ENCODE assay signal across 10 cellular contexts in genomic region chr1:116586741-116587143, GRCh38.
A peak's percentile ranks its signal among the peaks of the same experiment; 100 is the strongest.
DNase-seq lines count a peak whose midpoint lies in the region; ATAC-seq and TF ChIP-seq lines count a peak whose summit lies in the region.
"Had no signal": no experiment of that assay in that cellular context is flagged by ENCODE, and none has a peak within 500 bp of the region (broad histone marks: within the 10 kb centered on the region; RNA-seq: fewer than 3 reads in every experiment).

No MANE protein-coding gene starts in this region.

- H3K9me3 Mint-ChIP-seq in stimulated activated memory B cell treated with anti-CD40 and anti-IgM and Interleukin-4, amounts not matched to agents 10 μg/mL and 1 μg/mL and 100 μg/mL, for 72 hours, result no peaks in the 10 kb centered on the region

- peak overlapping the region; percentile 6 for H3K4me3 Mint-ChIP-seq in stimulated activated memory B cell treated with anti-CD40 and anti-IgM and Interleukin-4, amounts not matched to agents 10 μg/mL and 1 μg/mL and 100 μg/mL, for 72 hours
- H3K4me3 Mint-ChIP-seq: activated naive CD8-positive, alpha-beta T cell had no signal

- DNase-seq in caudate nucleus (lab: John Stamatoyannopoulos, UW) (no peak), islet precursor cell (no peak), superior temporal gyrus (ENCODE audit: extremely low spot score) (no peak)
- DNase-seq: activated CD4-positive, alpha-beta T cell treated with anti-CD3 and anti-CD28 coated beads for 4 hours; NCI-H187 treated with DMSO at 0.1 percent for 48 hours had no signal

- H3K27ac Mint-ChIP-seq in stimulated activated memory B cell treated with anti-CD40 and anti-IgM and Interleukin-4, amounts not matched to agents 10 μg/mL and 1 μg/mL and 100 μg/mL, for 72 hours, result peak overlapping the region; percentile 90
- H3K27ac Mint-ChIP-seq: activated naive CD8-positive, alpha-beta T cell had no signal

- H3K27ac ChIP-seq in caudate nucleus (ENCODE audit: low read depth, low read length), result no peak overlapping the region

- no peaks in the 10 kb centered on the region for H3K27me3 Mint-ChIP-seq in stimulated activated memory B cell treated with anti-CD40 and anti-IgM and Interleukin-4, amounts not matched to agents 10 μg/mL and 1 μg/mL and 100 μg/mL, for 72 hours
- H3K27me3 Mint-ChIP-seq: activated naive CD8-positive, alpha-beta T cell had no signal

- H3K36me3 Mint-ChIP-seq in stimulated activated memory B cell treated with anti-CD40 and anti-IgM and Interleukin-4, amounts not matched to agents 10 μg/mL and 1 μg/mL and 100 μg/mL, for 72 hours, result peaks cover 38% of the 10 kb centered on the region
- H3K36me3 Mint-ChIP-seq: activated naive CD8-positive, alpha-beta T cell had no signal

- ATAC-seq in GM19395 (IDR thresholded peaks at IDR 0.05; ENCODE audit: unreplicated experiment) (peak; percentile 74), HG02870 (IDR thresholded peaks at IDR 0.05; ENCODE audit: unreplicated experiment) (peak; percentile 68), SK-N-SH treated with all-trans-retinoic acid at 6 μM for 48 hours (peak; percentile 33; the same call in 2 of the 3 replicates)
- peak; percentile 86 for ATAC-seq in stimulated activated memory B cell treated with anti-CD40 and anti-IgM and Interleukin-4, amounts not matched to agents 10 μg/mL and 1 μg/mL and 100 μg/mL, for 72 hours

- H3K4me1 Mint-ChIP-seq in stimulated activated memory B cell treated with anti-CD40 and anti-IgM and Interleukin-4, amounts not matched to agents 10 μg/mL and 1 μg/mL and 100 μg/mL, for 72 hours, result peaks cover 47% of the 10 kb centered on the region

TF ChIP-seq in SK-N-SH treated with all-trans-retinoic acid at 6 μM for 48 hours, 23 proteins besides CTCF, POLR2A, EP300 and RAD21:
- no peak for TF ChIP-seq SNAI2 (CRISPR knock-in tag; IDR thresholded peaks at IDR 0.05)

Comparison
In these comparisons a context has a peak if more than half of its experiments do, and no peak if none do; other contexts are left out.
1. ATAC-seq: peak in every context shown above with its lines; median percentile 86 in stimulated activated memory B cell treated with anti-CD40 and anti-IgM and Interleukin-4, amounts not matched to agents 10 μg/mL and 1 μg/mL and 100 μg/mL, for 72 hours; 74 in GM19395; 68 in HG02870; 33 in SK-N-SH treated with all-trans-retinoic acid at 6 μM for 48 hours.